Comparison of ENCODE assay signal across 32 cellular contexts in genomic region chr17:57043276-57043675, GRCh38.
"Had no signal": no experiment of that assay in that cellular context is flagged by ENCODE, and none has a peak within 500 bp of the region (broad histone marks: within the 10 kb centered on the region; RNA-seq: fewer than 3 reads in every experiment).

No MANE protein-coding gene starts in this region.

- DNase-seq: Kasumi-1, KG1, MG63, NCI-H1048, NCI-H1092 treated with DMSO at 0.1 percent for 48 hours, NCI-H1105 treated with DMSO at 0.1 percent for 48 hours, NCI-H1417, NCI-H1436, NCI-H146, NCI-H1694, NCI-H187, NCI-H1930, NCI-H2029 treated with DMSO at 0.1 percent for 48 hours, NCI-H2081 treated with DMSO at 0.1 percent for 48 hours, NCI-H2107, NCI-H2171 treated with DMSO at 0.1 percent for 48 hours, NCI-H2227 treated with DMSO at 0.1 percent for 48 hours, NCI-H345, NCI-H446, NCI-H510A treated with DMSO at 0.1 percent for 48 hours, NCI-H524 treated with DMSO at 0.1 percent for 48 hours, NCI-H526 treated with DMSO at 0.1 percent for 48 hours, NCI-H774, PC-9, Right ventricle myocardium superior, SHP77 treated with DMSO at 0.1 percent for 48 hours, SK-N-SH, SW 1271 had no signal

- H3K36me3 ChIP-seq: MG63, SJSA1 had no signal

- H3K27ac ChIP-seq: PC-9, RWPE1, SJSA1 had no signal

- ATAC-seq: Panc1 had no signal

- H3K9me3 ChIP-seq: MG63, SJSA1, SK-N-SH had no signal

- H3K9ac ChIP-seq: SK-N-SH had no signal

- H3K4me3 ChIP-seq: MG63, PC-9, SJSA1 had no signal

- FAIRE-seq: RCC 7860 had no signal

- H2AFZ ChIP-seq: PC-9 had no signal

- H3K4me2 ChIP-seq: PC-9, SK-N-SH had no signal
